Comparison of ENCODE assay signal across 6 cellular contexts in genomic region chr11:65096926-65097325, GRCh38. TPM values are rescaled to one million over a fixed set of nuclear protein-coding genes. Genes with fewer than 3 reads are reported as not detected.
DNase-seq lines count a peak whose midpoint lies in the region; ATAC-seq and TF ChIP-seq lines count a peak whose summit lies in the region.

No MANE protein-coding gene starts in this region.

- no peaks in the 10 kb centered on the region for H3K27me3 ChIP-seq in left ventricle myocardium inferior (ENCODE audit: low read depth)
- H3K27me3 ChIP-seq in transverse colon = no peaks in the 10 kb centered on the region

- no peak for TF ChIP-seq POLR2A in transverse colon (IDR thresholded peaks at IDR 0.05)

- CTCF ChIA-PET in activated CD8-positive, alpha-beta memory T cell treated with anti-CD3 and anti-CD28 coated beads, Interleukin-2, amount 10 ng/mL, durations not matched to agents 7 days and 5 days (lab: Charles Lee) = interaction anchor here (0.5 to 9.1 kb wide), 10 partner anchors 11 to 83 kb away, joined by 3 to 114 read pairs (median 4); partner anchors contain the start of genes ARL2, CDCA5, FAU and MRPL49

- DNase-seq in activated CD8-positive, alpha-beta memory T cell treated with anti-CD3 and anti-CD28 coated beads, Interleukin-2, amount 10 ng/mL, durations not matched to agents 7 days and 5 days = no peak
- DNase-seq in activated CD8-positive, alpha-beta memory T cell treated with anti-CD3 and anti-CD28 coated beads for 24 hours = no peak
- DNase-seq in left ventricle myocardium inferior (no peak), transverse colon (no peak), NCI-H2196 (lab: John Stamatoyannopoulos, UW; ENCODE audit: unreplicated experiment) (no peak), NCI-H1105 treated with DMSO at 0.1 percent for 48 hours (lab: John Stamatoyannopoulos, UW) (no peak)

- peaks cover 21% of the 10 kb centered on the region for H3K4me1 Mint-ChIP-seq in activated CD8-positive, alpha-beta memory T cell treated with anti-CD3 and anti-CD28 coated beads, Interleukin-2, amount 10 ng/mL, durations not matched to agents 7 days and 5 days

- no peak for TF ChIP-seq CTCF in left ventricle myocardium inferior (IDR thresholded peaks at IDR 0.05; ENCODE audit: borderline replicate concordance)
- no peak for TF ChIP-seq CTCF in transverse colon (IDR thresholded peaks at IDR 0.05)

- peak overlapping the region; percentile 82 for H3K4me3 ChIP-seq in left ventricle myocardium inferior
- H3K4me3 ChIP-seq in transverse colon = peak overlapping the region; percentile 71 to 86 (median 79)

- no peak for ATAC-seq in activated CD8-positive, alpha-beta memory T cell treated with anti-CD3 and anti-CD28 coated beads, Interleukin-2, amount 10 ng/mL, durations not matched to agents 7 days and 5 days

- no peak for TF ChIP-seq EP300 in transverse colon (IDR thresholded peaks at IDR 0.05; ENCODE audit: low read depth)

- H3K9me3 Mint-ChIP-seq in activated CD8-positive, alpha-beta memory T cell treated with anti-CD3 and anti-CD28 coated beads, Interleukin-2, amount 10 ng/mL, durations not matched to agents 7 days and 5 days (ENCODE audit: low read depth) = no peaks in the 10 kb centered on the region

- intact Hi-C loops in left ventricle myocardium inferior (cut with micrococcal nuclease) (no loop called here), transverse colon (cut with DNase I; ENCODE audit: low total_unique reads) (no loop called here)

- H3K4me3 Mint-ChIP-seq in activated CD8-positive, alpha-beta memory T cell treated with anti-CD3 and anti-CD28 coated beads, Interleukin-2, amount 10 ng/mL, durations not matched to agents 7 days and 5 days = peak overlapping the region; percentile 94

- H3K27me3 Mint-ChIP-seq in activated CD8-positive, alpha-beta memory T cell treated with anti-CD3 and anti-CD28 coated beads, Interleukin-2, amount 10 ng/mL, durations not matched to agents 7 days and 5 days = no peaks in the 10 kb centered on the region

- H3K27ac ChIP-seq in left ventricle myocardium inferior (replicated peaks) = peak overlapping the region; percentile 91
- H3K27ac ChIP-seq in transverse colon = peak overlapping the region; percentile 90 to 95 (median 94)

- peaks cover 41% of the 10 kb centered on the region for H3K4me1 ChIP-seq in left ventricle myocardium inferior
- peaks cover 8 to 17% (median 14%) of the 10 kb centered on the region in 4 donors for H3K4me1 ChIP-seq in transverse colon

- H3K9me3 ChIP-seq in left ventricle myocardium inferior (replicated peaks) (no peaks in the 10 kb centered on the region), transverse colon (no peaks in the 10 kb centered on the region)

- 35 to 60% methylated on average over 1 to 8 of the region's 8 CpGs for WGBS in transverse colon (ENCODE audit: low coverage in 1 of 2), 2 donors

- peaks cover 6% of the 10 kb centered on the region for H3K36me3 Mint-ChIP-seq in activated CD8-positive, alpha-beta memory T cell treated with anti-CD3 and anti-CD28 coated beads, Interleukin-2, amount 10 ng/mL, durations not matched to agents 7 days and 5 days

- in situ Hi-C loops in transverse colon (cut with MboI; ENCODE audit: low pct_ligation_motif_present in 1 of 4, low pct_unique_long_range_greater_than_20kb in 1 of 4, low sequenced_read_pairs in 3 of 4) = no loop called here

- peak overlapping the region; percentile 96 for H3K27ac Mint-ChIP-seq in activated CD8-positive, alpha-beta memory T cell treated with anti-CD3 and anti-CD28 coated beads, Interleukin-2, amount 10 ng/mL, durations not matched to agents 7 days and 5 days

- peaks cover 15% of the 10 kb centered on the region for H3K36me3 ChIP-seq in left ventricle myocardium inferior
- peaks cover 0 to 9% (median 0%) of the 10 kb centered on the region in 4 donors for H3K36me3 ChIP-seq in transverse colon

RNA-seq across cellular contexts. Expression of gene VPS51, which starts 0.9 kb away (rescaled TPM):
- 100 to 1,000 TPM; 104 to 116 TPM for total RNA-seq in activated CD8-positive, alpha-beta memory T cell treated with anti-CD3 and anti-CD28 coated beads, Interleukin-2, amount 10 ng/mL, durations not matched to agents 7 days and 5 days
- total RNA-seq in left ventricle myocardium inferior (92.2 TPM), transverse colon (100 to 1,000 TPM; 252 to 560 (median 437) TPM)

RNA-seq across cellular contexts. Expression of gene ZFPL1, which starts 12.9 kb away (rescaled TPM):
- total RNA-seq in activated CD8-positive, alpha-beta memory T cell treated with anti-CD3 and anti-CD28 coated beads, Interleukin-2, amount 10 ng/mL, durations not matched to agents 7 days and 5 days = 10 to 100 TPM; 28.3 to 32.4 TPM
- total RNA-seq in left ventricle myocardium inferior = 23.1 TPM
- 100 to 1,000 TPM in 1 of 4 donors, 10 to 100 TPM in 3; 44.5 to 105 (median 64.2) TPM for total RNA-seq in transverse colon

RNA-seq across cellular contexts. Expression of gene CDCA5, which starts 13.1 kb away (rescaled TPM):
- total RNA-seq in activated CD8-positive, alpha-beta memory T cell treated with anti-CD3 and anti-CD28 coated beads, Interleukin-2, amount 10 ng/mL, durations not matched to agents 7 days and 5 days = 100 to 1,000 TPM; 128 to 147 TPM
- total RNA-seq in left ventricle myocardium inferior = 1.3 TPM
- 1 to 10 TPM in 3 of 4 donors, not detected in 1; 1.9 to 2.6 (median 2.5) TPM for total RNA-seq in transverse colon

RNA-seq across cellular contexts. Expression of gene TM7SF2, which starts 14.7 kb away (rescaled TPM):
- 10 to 100 TPM; 21.0 to 26.2 TPM for total RNA-seq in activated CD8-positive, alpha-beta memory T cell treated with anti-CD3 and anti-CD28 coated beads, Interleukin-2, amount 10 ng/mL, durations not matched to agents 7 days and 5 days
- total RNA-seq in left ventricle myocardium inferior (56.7 TPM), transverse colon (10 to 100 TPM; 29.4 to 59.5 (median 42.3) TPM)

RNA-seq across cellular contexts. Expression of gene ZNHIT2, which starts 20.6 kb away (rescaled TPM):
- total RNA-seq in activated CD8-positive, alpha-beta memory T cell treated with anti-CD3 and anti-CD28 coated beads, Interleukin-2, amount 10 ng/mL, durations not matched to agents 7 days and 5 days = 10 to 100 TPM; 10.5 to 13.5 TPM
- total RNA-seq in left ventricle myocardium inferior (6.1 TPM), transverse colon (10 to 100 TPM in 3 of 4 donors, 1 to 10 TPM in 1; 9.6 to 40.8 (median 12.2) TPM)

Comparison
In these comparisons a context has a peak if more than half of its experiments do, and no peak if none do; other contexts are left out.
1. RNA of gene CDCA5, which starts 13.1 kb away (total RNA-seq): 128 to 147 TPM in activated CD8-positive, alpha-beta memory T cell treated with anti-CD3 and anti-CD28 coated beads, Interleukin-2, amount 10 ng/mL, durations not matched to agents 7 days and 5 days; 1.9 to 2.6 TPM in transverse colon and 1.3 TPM in left ventricle myocardium inferior (single experiment); every median in the first group is over 10 times any median in the second.